In genomic region chr19:55406869-55407624, GRCh38 we compare ENCODE assay signal across 8 cellular contexts. TPM values are rescaled to one million over a fixed set of nuclear protein-coding genes. Genes with fewer than 3 reads are reported as not detected.
DNase-seq lines count a peak whose midpoint lies in the region; ATAC-seq and TF ChIP-seq lines count a peak whose summit lies in the region.

No MANE protein-coding gene starts in this region.

- H3K9me3 Mint-ChIP-seq in activated CD4-positive, alpha-beta memory T cell treated with anti-CD3 and anti-CD28 coated beads, Interleukin-2, amount 10 ng/mL, durations not matched to agents 7 days and 5 days = peaks cover 5% of the 10 kb centered on the region

- DNase-seq in cardiac muscle cell (ENCODE audit: low read depth in 1 of 2, low spot score in 1 of 2) = peak; percentile 53 to 56
- no peak for DNase-seq in cardiac septum (ENCODE audit: low spot score)
- peak; percentile 36 for DNase-seq in activated CD4-positive, alpha-beta memory T cell treated with anti-CD3 and anti-CD28 coated beads, Interleukin-2, amount 10 ng/mL, durations not matched to agents 7 days and 5 days
- DNase-seq in fibroblast of gingiva (ENCODE audit: low read depth) = peak; percentile 39
- no peak for DNase-seq in SIG-M5 (lab: John Stamatoyannopoulos, UW)
- no peak for DNase-seq in NCI-H2029 treated with DMSO at 0.1 percent for 48 hours (lab: John Stamatoyannopoulos, UW)

- no peak for TF ChIP-seq CTCF in cardiac muscle cell (IDR thresholded peaks at IDR 0.05; ENCODE audit: low read depth, low read length)

- CTCF ChIA-PET in activated CD4-positive, alpha-beta memory T cell treated with anti-CD3 and anti-CD28 coated beads, Interleukin-2, amount 10 ng/mL, durations not matched to agents 7 days and 5 days (lab: Charles Lee) = interaction anchor here (1.0 to 1.4 kb wide), 4 partner anchors 11 to 266 kb away, joined by 3 to 5 read pairs (median 4); partner anchors contain the start of gene TMEM238

- H3K4me1 ChIP-seq in cardiac muscle cell (ENCODE audit: low read depth) (no peaks in the 10 kb centered on the region), neuron (ENCODE audit: insufficient read depth, low read length) (peaks cover 20% of the 10 kb centered on the region)

- H3K36me3 Mint-ChIP-seq in activated CD4-positive, alpha-beta memory T cell treated with anti-CD3 and anti-CD28 coated beads, Interleukin-2, amount 10 ng/mL, durations not matched to agents 7 days and 5 days (ENCODE audit: low read depth) = peaks cover 54% of the 10 kb centered on the region

- peaks cover 14% of the 10 kb centered on the region for H3K27me3 Mint-ChIP-seq in activated CD4-positive, alpha-beta memory T cell treated with anti-CD3 and anti-CD28 coated beads, Interleukin-2, amount 10 ng/mL, durations not matched to agents 7 days and 5 days

- POLR2A ChIA-PET in activated CD4-positive, alpha-beta memory T cell treated with anti-CD3 and anti-CD28 coated beads, Interleukin-2, amount 10 ng/mL, durations not matched to agents 7 days and 5 days (lab: Charles Lee) = interaction anchor here (0.6 to 12.3 kb wide), 37 partner anchors 9 to 320 kb away, joined by 3 to 224 read pairs (median 4); partner anchors contain the start of genes HSPBP1, ISOC2, KMT5C and PPP1R12C

- H3K4me1 Mint-ChIP-seq in activated CD4-positive, alpha-beta memory T cell treated with anti-CD3 and anti-CD28 coated beads, Interleukin-2, amount 10 ng/mL, durations not matched to agents 7 days and 5 days = peaks cover 53% of the 10 kb centered on the region

- H3K36me3 ChIP-seq in cardiac muscle cell (peaks cover 29% of the 10 kb centered on the region), neuron (ENCODE audit: insufficient read depth, low read length) (peaks cover 41% of the 10 kb centered on the region)

- intact Hi-C loops in cardiac septum (cut with DNase I) = loop anchor here (5.0 kb wide), 2 partner anchors 55 to 265 kb away; partner anchors contain the start of genes C19orf85 and ISOC2

- H3K9me3 ChIP-seq in cardiac muscle cell (ENCODE audit: low read depth) (no peaks in the 10 kb centered on the region), neuron (ENCODE audit: low read length) (no peaks in the 10 kb centered on the region)

- peak overlapping the region; percentile 94 for H3K27ac ChIP-seq in cardiac muscle cell

- H3K27ac Mint-ChIP-seq in activated CD4-positive, alpha-beta memory T cell treated with anti-CD3 and anti-CD28 coated beads, Interleukin-2, amount 10 ng/mL, durations not matched to agents 7 days and 5 days = peak overlapping the region; percentile 83

- ATAC-seq in HG03354 (IDR thresholded peaks at IDR 0.05; ENCODE audit: poor library complexity, severe bottlenecking, unreplicated experiment) = peak; percentile 12

- no peaks in the 10 kb centered on the region for H3K27me3 ChIP-seq in cardiac muscle cell
- H3K27me3 ChIP-seq in neuron (ENCODE audit: insufficient read depth, low read length) = no peaks in the 10 kb centered on the region

- H2AFZ ChIP-seq in neuron (ENCODE audit: low read depth, low read length) = no peak overlapping the region

- H3K4me3 Mint-ChIP-seq in activated CD4-positive, alpha-beta memory T cell treated with anti-CD3 and anti-CD28 coated beads, Interleukin-2, amount 10 ng/mL, durations not matched to agents 7 days and 5 days = peak overlapping the region; percentile 83

- H3K4me3 ChIP-seq in cardiac muscle cell (peak overlapping the region; percentile 82), neuron (ENCODE audit: low read length) (peak overlapping the region; percentile 60)

RNA-seq across cellular contexts. Expression of gene UBE2S, which starts 0.5 kb away (rescaled TPM):
- 54.2 and 244 TPM in 2 replicates for total RNA-seq in cardiac muscle cell
- 164 and 471 TPM in 2 replicates for polyA plus RNA-seq in cardiac muscle cell
- 28.4 TPM for total RNA-seq in cardiac septum
- 100 to 1,000 TPM; 277 to 284 TPM for total RNA-seq in activated CD4-positive, alpha-beta memory T cell treated with anti-CD3 and anti-CD28 coated beads, Interleukin-2, amount 10 ng/mL, durations not matched to agents 7 days and 5 days

RNA-seq across cellular contexts. Expression of gene RPL28, which starts 21.3 kb away (rescaled TPM):
- total RNA-seq in cardiac muscle cell (757 and 1,325 TPM in 2 replicates), cardiac septum (479 TPM)
- 273 and 320 TPM in 2 replicates for polyA plus RNA-seq in cardiac muscle cell
- 1,000 to 10,000 TPM; 3,004 to 3,026 TPM for total RNA-seq in activated CD4-positive, alpha-beta memory T cell treated with anti-CD3 and anti-CD28 coated beads, Interleukin-2, amount 10 ng/mL, durations not matched to agents 7 days and 5 days

RNA-seq across cellular contexts. Expression of gene TMEM238, which starts 23.0 kb away (rescaled TPM):
- total RNA-seq in cardiac muscle cell (0.27 and 0.35 TPM in 2 replicates), cardiac septum (0.65 TPM)
- polyA plus RNA-seq in cardiac muscle cell = 1.7 and 4.0 TPM in 2 replicates
- total RNA-seq in activated CD4-positive, alpha-beta memory T cell treated with anti-CD3 and anti-CD28 coated beads, Interleukin-2, amount 10 ng/mL, durations not matched to agents 7 days and 5 days = 10 to 100 TPM; 19.2 to 19.3 TPM

RNA-seq across cellular contexts. Expression of gene TMEM190, which starts 30.4 kb away (rescaled TPM):
- total RNA-seq in cardiac muscle cell (not detected in 2 replicates), cardiac septum (not detected)
- polyA plus RNA-seq in cardiac muscle cell = 0.85 and 1.3 TPM in 2 replicates
- total RNA-seq in activated CD4-positive, alpha-beta memory T cell treated with anti-CD3 and anti-CD28 coated beads, Interleukin-2, amount 10 ng/mL, durations not matched to agents 7 days and 5 days = not detected

RNA-seq across cellular contexts. Expression of gene SHISA7, which starts 36.1 kb away (rescaled TPM):
- total RNA-seq in cardiac muscle cell = not detected in 2 replicates
- not detected in 2 replicates for polyA plus RNA-seq in cardiac muscle cell
- total RNA-seq in cardiac septum = not detected
- total RNA-seq in activated CD4-positive, alpha-beta memory T cell treated with anti-CD3 and anti-CD28 coated beads, Interleukin-2, amount 10 ng/mL, durations not matched to agents 7 days and 5 days = not detected

Comparison
In these comparisons a context has a peak if more than half of its experiments do, and no peak if none do; other contexts are left out.
1. DNase-seq: peak in cardiac muscle cell (2 of 2), activated CD4-positive, alpha-beta memory T cell treated with anti-CD3 and anti-CD28 coated beads, Interleukin-2, amount 10 ng/mL, durations not matched to agents 7 days and 5 days (single experiment) and fibroblast of gingiva (single experiment); none in cardiac septum (single experiment), SIG-M5 (single experiment) and NCI-H2029 treated with DMSO at 0.1 percent for 48 hours (single experiment).
2. RNA of gene TMEM238, which starts 23.0 kb away (total RNA-seq): 19.2 to 19.3 TPM in activated CD4-positive, alpha-beta memory T cell treated with anti-CD3 and anti-CD28 coated beads, Interleukin-2, amount 10 ng/mL, durations not matched to agents 7 days and 5 days; 0.65 TPM in cardiac septum (single experiment) and 0.27 to 0.35 TPM in cardiac muscle cell; every median in the first group is over 10 times any median in the second.